In the genomic region with DNA sequence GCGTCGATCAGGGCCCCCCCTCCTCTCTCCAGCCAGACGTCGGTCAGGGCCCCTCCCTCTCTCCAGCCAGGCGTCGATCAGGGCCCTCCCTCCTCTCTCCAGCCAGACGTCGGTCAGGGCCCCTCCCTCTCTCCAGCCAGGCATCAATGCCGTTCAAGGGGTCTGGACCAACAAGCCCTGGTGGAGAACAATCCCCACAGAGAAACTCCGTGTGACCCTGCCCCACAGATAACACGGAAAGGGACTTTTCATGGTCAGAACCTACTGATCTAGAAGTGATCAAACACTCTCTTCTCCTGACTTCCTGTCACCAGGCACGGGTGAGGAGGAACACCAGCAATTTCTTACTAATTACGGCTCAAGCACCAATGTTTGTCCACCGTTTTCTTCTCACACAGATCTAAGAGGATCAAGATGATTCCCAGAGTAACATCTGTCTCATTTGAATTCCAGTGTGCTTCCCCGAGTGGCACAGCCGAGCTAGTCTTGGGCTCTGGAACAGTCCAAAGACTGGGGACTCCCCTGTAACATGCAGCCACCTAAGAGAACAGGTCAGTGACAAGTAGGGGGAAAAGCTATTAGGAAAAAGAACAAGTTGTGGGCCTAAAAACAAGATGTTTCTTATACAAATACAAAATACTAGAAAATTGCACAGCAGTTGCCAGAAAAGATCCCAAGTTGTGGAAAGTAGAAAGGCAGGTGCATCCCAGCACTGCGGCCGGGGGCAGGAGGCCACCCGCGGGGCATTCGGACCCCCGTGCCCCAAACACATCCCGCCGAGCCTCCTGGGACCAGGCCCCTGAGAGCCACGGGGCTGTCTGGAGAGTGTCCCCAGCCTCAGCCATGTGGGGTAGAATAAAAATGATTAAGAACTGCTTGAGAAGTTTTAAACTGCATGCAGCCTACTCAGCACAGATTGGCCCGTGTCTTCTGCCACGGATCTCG, we compare ENCODE assay signal across 10 cellular contexts. TPM values are rescaled to one million over a fixed set of nuclear protein-coding genes. Genes with fewer than 3 reads are reported as not detected.
DNase-seq lines count a peak whose midpoint lies in the region; ATAC-seq, FAIRE-seq and TF ChIP-seq lines count a peak whose summit lies in the region.
"Had no signal": no experiment of that assay in that cellular context is flagged by ENCODE, and none has a peak within 500 bp of the region (broad histone marks: within the 10 kb centered on the region; RNA-seq: fewer than 3 reads in every experiment).

No MANE protein-coding gene starts in this region.

- 0 out of 2 replicates have a peak, but pooled peaks cover 2% of the 10 kb centered on the region for H3K23me2 ChIP-seq in H1 (ENCODE audit: low read depth, low read length)

- peak overlapping the region; percentile 91 for H3K4me3 Mint-ChIP-seq in CD4-positive, alpha-beta T cell

- H3K9me3 ChIP-seq in CD4-positive, alpha-beta T cell (ENCODE audit: control insufficient read depth, low read length), result no peaks in the 10 kb centered on the region
- H3K9me3 ChIP-seq in H1 (ENCODE audit: insufficient read depth in 2 of 2, low read depth in 1 of 2, low read length in 1 of 2), result no peaks in the 10 kb centered on the region; a peak in 1 of 4 replicates

- no peak for TF ChIP-seq CTCF in CD4-positive, alpha-beta T cell (IDR thresholded peaks at IDR 0.05)
- TF ChIP-seq CTCF in H1 (IDR thresholded peaks at IDR 0.05; ENCODE audit: control extremely low read depth in 1 of 3, insufficient read depth in 1 of 3, low read depth in 1 of 3, low read length in 3 of 3), result no peak

- no peak overlapping the region for H2BK15ac ChIP-seq in H1 (ENCODE audit: low read length)

- H3K27me3 Mint-ChIP-seq in CD4-positive, alpha-beta T cell, result no peaks in the 10 kb centered on the region

- peaks cover 75% of the 10 kb centered on the region for H3K4me1 Mint-ChIP-seq in CD4-positive, alpha-beta T cell (ENCODE audit: low read depth)

- POLR2A ChIA-PET in CD4-positive, alpha-beta T cell (lab: Charles Lee), result interaction anchor here (0.6 to 6.1 kb wide), 3 partner anchors 10 to 53 kb away, joined by 4 to 38 read pairs (median 4); no protein-coding TSS in a partner anchor
- POLR2A ChIA-PET in H1 (lab: Charles Lee; ENCODE audit: partially characterized antibody), result interaction anchor here (1.5 to 1.9 kb wide), 2 partner anchors 9 to 10 kb away, joined by 5 read pairs; no protein-coding TSS in a partner anchor

- H3K27ac ChIP-seq in CD4-positive, alpha-beta T cell (ENCODE audit: low read depth, low read length), result peak overlapping the region; percentile 50
- no peak overlapping the region for H3K27ac ChIP-seq in H1 (ENCODE audit: low read depth, low read length)
- peak overlapping the region; percentile 47 for H3K27ac ChIP-seq in rectal smooth muscle tissue (ENCODE audit: low read depth, low read length)

- CTCF ChIA-PET in CD4-positive, alpha-beta T cell (lab: Charles Lee), result no interaction called here
- CTCF ChIA-PET in H1 (lab: Charles Lee; ENCODE audit: partially characterized antibody), result interaction anchor here (1.5 kb wide), 1 partner anchor 8 kb away, joined by 4 read pairs; no protein-coding TSS in a partner anchor

- no peak overlapping the region for H3K4ac ChIP-seq in H1 (replicated peaks; ENCODE audit: insufficient read length, low read depth, low read length)

- H3K4me1 ChIP-seq in H1 (replicated peaks in 1 of 4; ENCODE audit: control insufficient read depth in 3 of 4, insufficient read depth in 4 of 4, low read length in 3 of 4) (peaks cover 7 to 16% (median 11%) of the 10 kb centered on the region in 4 experiments), rectal smooth muscle tissue (ENCODE audit: control insufficient read depth, insufficient read depth, low read length) (no peaks in the 10 kb centered on the region)

- DNase-seq in CD4-positive, alpha-beta T cell, result no peak
- DNase-seq in NCI-H69 (lab: John Stamatoyannopoulos, UW) (peak; percentile 35), H1 (ENCODE audit: low read depth in 1 of 2, low spot score in 2 of 2) (no peak), NCI-H187 (lab: John Stamatoyannopoulos, UW) (no peak), HUDEP-2 (lab: John Stamatoyannopoulos, UW; ENCODE audit: unreplicated experiment in 76 of 76) (no peak), NCI-H2171 treated with DMSO at 0.1 percent for 48 hours (lab: John Stamatoyannopoulos, UW) (no peak)
- DNase-seq: cortex of kidney; stimulated activated CD4-positive, alpha-beta T cell treated with anti-CD3 and anti-CD28 coated beads, Interleukin-4, amount 100 ng/mL, for 24 hours had no signal

- H2BK5ac ChIP-seq in H1 (ENCODE audit: low read depth, low read length), result 0 out of 2 replicates have a peak overlapping the region, but pooled peaks have one; percentile 1

- H3K36me3 ChIP-seq in H1 (ENCODE audit: control insufficient read depth in 2 of 4, insufficient read depth in 4 of 4, low read length in 3 of 4) (no peaks in the 10 kb centered on the region), rectal smooth muscle tissue (ENCODE audit: control insufficient read depth, insufficient read depth, low read length) (no peaks in the 10 kb centered on the region)

- no peak overlapping the region for H3K14ac ChIP-seq in H1 (ENCODE audit: insufficient read length)

- no peak overlapping the region for H2BK120ac ChIP-seq in H1 (replicated peaks; ENCODE audit: low read depth, low read length)

- no peaks in the 10 kb centered on the region for H3K9me3 Mint-ChIP-seq in CD4-positive, alpha-beta T cell

- 75% methylated on average over 22 of the region's 28 CpGs; no CpG with 5 or more reads in 1 of the 2 experiments for WGBS in H1 (ENCODE audit: extremely low coverage in 1 of 2, insufficient coverage in 1 of 2, insufficient read length in 1 of 2, insufficient replicate concordance in 2 of 2, low coverage in 1 of 2, low lambda C conversion rate in 2 of 2, missing lambda C conversion rate in 1 of 2), 2 experiments

- H4K5ac ChIP-seq in H1 (ENCODE audit: insufficient read length, low read depth, low read length), result no peak overlapping the region

- peaks cover 0 to 29% of the 10 kb centered on the region in 2 experiments; a peak in 2 of 4 replicates for H3K79me2 ChIP-seq in H1 (ENCODE audit: control insufficient read depth in 1 of 2, insufficient read depth in 2 of 2, low read length in 2 of 2)

- H3K18ac ChIP-seq in H1 (ENCODE audit: extremely low read depth, low read length), result peak overlapping the region; percentile 29; the same call in 1 of the 2 replicates

- no peak overlapping the region for H2AFZ ChIP-seq in H1 (ENCODE audit: low read length)

- no peak for ATAC-seq in CD4-positive, alpha-beta T cell (ENCODE audit: poor library complexity)
- ATAC-seq in HG03135 (IDR thresholded peaks at IDR 0.05; ENCODE audit: unreplicated experiment), result no peak

- FAIRE-seq in H1 (lab: Jason Lieb, UNC), result no peak

- H4K20me1 ChIP-seq in H1 (replicated peaks in 1 of 2; ENCODE audit: control insufficient read depth in 1 of 2, insufficient read depth in 2 of 2, low read length in 2 of 2), result peaks cover 0 to 6% of the 10 kb centered on the region in 2 experiments

- TF ChIP-seq EP300 in H1 (IDR thresholded peaks at IDR 0.05; ENCODE audit: borderline replicate concordance in 1 of 2, low read depth in 2 of 2, low read length in 2 of 2), result no peak

- H2BK12ac ChIP-seq in H1 (ENCODE audit: low read depth, low read length), result 0 out of 2 replicates have a peak overlapping the region, but pooled peaks have one; percentile 19

- no peak overlapping the region for H3K56ac ChIP-seq in H1 (replicated peaks; ENCODE audit: insufficient read length, low read depth, low read length)

- no peak overlapping the region; a peak in 1 of 4 replicates for H3K4me2 ChIP-seq in H1 (ENCODE audit: insufficient read depth in 1 of 2, low read depth in 2 of 2, low read length in 2 of 2)

- H4K91ac ChIP-seq in H1 (replicated peaks; ENCODE audit: insufficient read length, low read length), result peak overlapping the region; percentile 6

- H2AK5ac ChIP-seq in H1 (ENCODE audit: low read depth, low read length), result peak overlapping the region; percentile 95; the same call in 1 of the 2 replicates

- H3K36me3 Mint-ChIP-seq in CD4-positive, alpha-beta T cell (ENCODE audit: low read depth), result peaks cover 74% of the 10 kb centered on the region

- peaks cover 11% of the 10 kb centered on the region for H3K79me1 ChIP-seq in H1 (ENCODE audit: low read depth, low read length)

- H3K27ac Mint-ChIP-seq in CD4-positive, alpha-beta T cell, result peak overlapping the region; percentile 94

- H3K4me3 ChIP-seq in H1 (ENCODE audit: extremely low read depth in 1 of 4, insufficient read depth in 2 of 4, low read depth in 3 of 4, low read length in 4 of 4) (no peak overlapping the region), rectal smooth muscle tissue (ENCODE audit: low read length) (no peak overlapping the region)

- H4K8ac ChIP-seq in H1 (ENCODE audit: extremely low read depth, insufficient read depth, low read length), result no peak overlapping the region

- TF ChIP-seq POLR2A in H1 (IDR thresholded peaks at IDR 0.05; ENCODE audit: control extremely low read depth in 1 of 2, low read depth in 2 of 2, low read length in 2 of 2), result no peak

- intact Hi-C loops in CD4-positive, alpha-beta T cell (cut with DNase I, micrococcal nuclease), result no loop called here

- TF ChIP-seq RAD21 in H1 (IDR thresholded peaks at IDR 0.05 in 1 of 2, conservative IDR thresholded peaks at IDR 0.05 in 1 of 2; ENCODE audit: low read depth in 2 of 2, low read length in 2 of 2), result no peak

- H3K9ac ChIP-seq in H1 (replicated peaks in 1 of 4; ENCODE audit: extremely low read depth in 1 of 4, low read depth in 3 of 4, low read length in 3 of 4) (no peak overlapping the region), rectal smooth muscle tissue (ENCODE audit: low read length) (no peak overlapping the region)

- no peak overlapping the region for H2BK20ac ChIP-seq in H1 (ENCODE audit: low read length)

- no peaks in the 10 kb centered on the region for H3K27me3 ChIP-seq in CD4-positive, alpha-beta T cell (ENCODE audit: control insufficient read depth, insufficient read depth, low read length)
- H3K27me3 ChIP-seq in H1 (replicated peaks in 1 of 4; ENCODE audit: control insufficient read depth in 3 of 4, extremely low read depth in 1 of 4, insufficient read depth in 3 of 4, low read length in 3 of 4) (no peaks in the 10 kb centered on the region), rectal smooth muscle tissue (ENCODE audit: control insufficient read depth, insufficient read depth, low read length) (no peaks in the 10 kb centered on the region)

- no peak overlapping the region for H3K23ac ChIP-seq in H1 (ENCODE audit: insufficient read length)

RNA-seq across cellular contexts. Expression of a gene that starts 11.7 kb away (rescaled TPM):
- total RNA-seq in CD4-positive, alpha-beta T cell, result 100 to 1,000 TPM; 181 to 184 TPM
- total RNA-seq in H1 (2021; fragmentation: NEBNext Ultra II Directional; extraction: Animal tissue kit (Norgen Biotek cat#: 25700)), result 21.9 TPM in 2 replicates
- polyA plus RNA-seq in H1 (2011; rRNA removed), result 7.5 and 11.0 TPM in 2 replicates
- 12.9 TPM for polyA plus RNA-seq in H1 (2011; cell fraction: cytosol; rRNA removed)
- polyA plus RNA-seq in H1 (2011; cell fraction: nucleus; rRNA removed), result 15.0 TPM
- 11.8 to 14.5 TPM (median 13.4 TPM) in 4 replicates for polyA plus RNA-seq in H1 (2012, experiment 1 of 2)
- 7.7 TPM for polyA plus RNA-seq in H1 (2012, experiment 2 of 2)
- 11.2 TPM for polyA plus RNA-seq in H1 (2013, experiment 1 of 2)
- 11.4 TPM for polyA plus RNA-seq in H1 (2013, experiment 2 of 2)
- polyA minus RNA-seq in H1 (2011; rRNA and poly(A)+ RNA removed), result 10.6 and 10.8 TPM in 2 replicates
- 11.4 TPM for polyA minus RNA-seq in H1 (2011; cell fraction: cytosol; rRNA and poly(A)+ RNA removed)
- 6.9 TPM for polyA minus RNA-seq in H1 (2011; cell fraction: nucleus; rRNA and poly(A)+ RNA removed)

RNA-seq across cellular contexts. Expression of a gene that starts 58.3 kb away (rescaled TPM):
- total RNA-seq in CD4-positive, alpha-beta T cell, result under 1 TPM; 0.47 to 0.52 TPM
- total RNA-seq in H1 (2021; fragmentation: NEBNext Ultra II Directional; extraction: Animal tissue kit (Norgen Biotek cat#: 25700)), result not detected in 2 replicates
- polyA plus RNA-seq in H1 (2011; rRNA removed), result not detected in 2 replicates
- polyA plus RNA-seq in H1 (2011; cell fraction: cytosol; rRNA removed), result not detected
- polyA plus RNA-seq in H1 (2011; cell fraction: nucleus; rRNA removed), result not detected
- not detected in 4 replicates for polyA plus RNA-seq in H1 (2012, experiment 1 of 2)
- polyA plus RNA-seq in H1 (2012, experiment 2 of 2), result not detected
- not detected for polyA plus RNA-seq in H1 (2013, experiment 1 of 2)
- polyA plus RNA-seq in H1 (2013, experiment 2 of 2), result not detected
- polyA minus RNA-seq in H1 (2011; rRNA and poly(A)+ RNA removed), result not detected in 2 replicates
- not detected for polyA minus RNA-seq in H1 (2011; cell fraction: cytosol; rRNA and poly(A)+ RNA removed)
- polyA minus RNA-seq in H1 (2011; cell fraction: nucleus; rRNA and poly(A)+ RNA removed), result not detected
